14 cellular contexts compared by ENCODE assay signal in genomic region chr6:128275030-128275429, GRCh38.
A peak's percentile ranks its signal among the peaks of the same experiment; 100 is the strongest.
DNase-seq lines count a peak whose midpoint lies in the region; ATAC-seq and TF ChIP-seq lines count a peak whose summit lies in the region.
"Had no signal": no experiment of that assay in that cellular context is flagged by ENCODE, and none has a peak within 500 bp of the region (broad histone marks: within the 10 kb centered on the region; RNA-seq: fewer than 3 reads in every experiment).

No MANE protein-coding gene starts in this region.

- no peak overlapping the region for H2AFZ ChIP-seq in smooth muscle cell (ENCODE audit: low read depth)
- H2AFZ ChIP-seq: PC-9 had no signal

- H3K79me2 ChIP-seq in smooth muscle cell (ENCODE audit: low read depth), result no peaks in the 10 kb centered on the region

- peaks cover 21% of the 10 kb centered on the region for H4K20me1 ChIP-seq in smooth muscle cell (ENCODE audit: low read depth)

- H3K4me3 ChIP-seq in fibroblast of the aortic adventitia (ENCODE audit: low read depth, low read length), result no peak overlapping the region
- no peak overlapping the region for H3K4me3 ChIP-seq in smooth muscle cell
- H3K4me3 ChIP-seq: coronary artery, PC-9 had no signal

- H3K36me3 ChIP-seq in smooth muscle cell (ENCODE audit: low read depth), result no peaks in the 10 kb centered on the region
- H3K36me3 ChIP-seq: WERI-Rb-1 had no signal

- H3K27me3 ChIP-seq in smooth muscle cell (ENCODE audit: low read depth), result no peaks in the 10 kb centered on the region

- no peaks in the 10 kb centered on the region for H3K9me3 ChIP-seq in smooth muscle cell (replicated peaks; ENCODE audit: low read depth)

- peak overlapping the region; percentile 37 for H3K4me2 ChIP-seq in smooth muscle cell
- H3K4me2 ChIP-seq: PC-9 had no signal

- peak; percentile 80 to 96 for ATAC-seq in activated T-cell treated with anti-CD3 and anti-CD28 coated beads, Interleukin-2, amount 50 U/mL, for 72 hours (replicated peaks in 1 of 2)
- peak; percentile 87 for ATAC-seq in activated T-helper 17 cell treated with anti-CD3 and anti-CD28 coated beads, Interleukin-2, amount 50 U/mL, for 72 hours (replicated peaks)
- ATAC-seq in GM18870 (IDR thresholded peaks at IDR 0.05; ENCODE audit: unreplicated experiment) (no peak), GM19452 (IDR thresholded peaks at IDR 0.05; ENCODE audit: unreplicated experiment) (no peak)

- no peak overlapping the region for H3K9ac ChIP-seq in smooth muscle cell (ENCODE audit: low read depth)

- H3K27me3 Mint-ChIP-seq in activated T-cell treated with anti-CD3 and anti-CD28 coated beads, Interleukin-2, amount 50 U/mL, for 72 hours (ENCODE audit: low read depth), result no peaks in the 10 kb centered on the region
- no peaks in the 10 kb centered on the region for H3K27me3 Mint-ChIP-seq in activated T-helper 17 cell treated with anti-CD3 and anti-CD28 coated beads, Interleukin-2, amount 50 U/mL, for 72 hours

- no peaks in the 10 kb centered on the region for H3K9me3 Mint-ChIP-seq in activated T-cell treated with anti-CD3 and anti-CD28 coated beads, Interleukin-2, amount 50 U/mL, for 72 hours
- H3K9me3 Mint-ChIP-seq in activated T-helper 17 cell treated with anti-CD3 and anti-CD28 coated beads, Interleukin-2, amount 50 U/mL, for 72 hours, result no peaks in the 10 kb centered on the region

- H3K27ac Mint-ChIP-seq in activated T-cell treated with anti-CD3 and anti-CD28 coated beads, Interleukin-2, amount 50 U/mL, for 72 hours, result peak overlapping the region; percentile 87
- H3K27ac Mint-ChIP-seq in activated T-helper 17 cell treated with anti-CD3 and anti-CD28 coated beads, Interleukin-2, amount 50 U/mL, for 72 hours, result no peak overlapping the region

- H3K4me3 Mint-ChIP-seq in activated T-cell treated with anti-CD3 and anti-CD28 coated beads, Interleukin-2, amount 50 U/mL, for 72 hours, result peak overlapping the region; percentile 11 to 40
- no peak overlapping the region for H3K4me3 Mint-ChIP-seq in activated T-helper 17 cell treated with anti-CD3 and anti-CD28 coated beads, Interleukin-2, amount 50 U/mL, for 72 hours

- no peaks in the 10 kb centered on the region for H3K4me1 ChIP-seq in smooth muscle cell (ENCODE audit: low read depth)

- peak overlapping the region; percentile 41 for H3K27ac ChIP-seq in smooth muscle cell (ENCODE audit: low read depth)
- H3K27ac ChIP-seq: coronary artery, PC-9, WERI-Rb-1 had no signal

- H3K4me1 Mint-ChIP-seq in activated T-cell treated with anti-CD3 and anti-CD28 coated beads, Interleukin-2, amount 50 U/mL, for 72 hours (ENCODE audit: low read depth), result peaks cover 8% of the 10 kb centered on the region
- H3K4me1 Mint-ChIP-seq in activated T-helper 17 cell treated with anti-CD3 and anti-CD28 coated beads, Interleukin-2, amount 50 U/mL, for 72 hours, result peaks cover 5% of the 10 kb centered on the region

- no peaks in the 10 kb centered on the region for H3K36me3 Mint-ChIP-seq in activated T-cell treated with anti-CD3 and anti-CD28 coated beads, Interleukin-2, amount 50 U/mL, for 72 hours (ENCODE audit: insufficient read depth in 2 of 2)
- H3K36me3 Mint-ChIP-seq in activated T-helper 17 cell treated with anti-CD3 and anti-CD28 coated beads, Interleukin-2, amount 50 U/mL, for 72 hours (ENCODE audit: low read depth), result no peaks in the 10 kb centered on the region

- no peak for DNase-seq in activated T-cell treated with anti-CD3 and anti-CD28 coated beads, Interleukin-2, amount 50 U/mL, for 72 hours
- no peak for DNase-seq in activated T-cell treated with anti-CD3 and anti-CD28 coated beads for 4 hours
- peak; percentile 25 for DNase-seq in fibroblast of the aortic adventitia (ENCODE audit: low read depth)
- no peak for DNase-seq in smooth muscle cell (lab: John Stamatoyannopoulos, UW; ENCODE audit: unreplicated experiment)
- DNase-seq in NCI-H146 (lab: John Stamatoyannopoulos, UW), result no peak
- DNase-seq: NCI-H1105, NCI-H345, nucleus accumbens, PC-9, WERI-Rb-1 had no signal

- TF ChIP-seq CTCF in fibroblast of the aortic adventitia (IDR thresholded peaks at IDR 0.05; ENCODE audit: insufficient read depth, low read length), result no peak
- no peak for TF ChIP-seq CTCF in smooth muscle cell (IDR thresholded peaks at IDR 0.05; ENCODE audit: borderline replicate concordance, insufficient read depth, poor library complexity, severe bottlenecking)

- WGBS in smooth muscle cell (ENCODE audit: low lambda C conversion rate), result 48% methylated on average over 1 of the region's 1 CpG

- H3F3A ChIP-seq in smooth muscle cell (ENCODE audit: low read depth), result peaks cover 4% of the 10 kb centered on the region

Comparison
In these comparisons a context has a peak if more than half of its experiments do, and no peak if none do; other contexts are left out.
1. ATAC-seq: peak in activated T-cell treated with anti-CD3 and anti-CD28 coated beads, Interleukin-2, amount 50 U/mL, for 72 hours (2 of 2) and activated T-helper 17 cell treated with anti-CD3 and anti-CD28 coated beads, Interleukin-2, amount 50 U/mL, for 72 hours (single experiment); none in GM18870 (single experiment) and GM19452 (single experiment).